In genomic region chr7:6462094-6462493, GRCh38 we compare ENCODE assay signal across 15 cellular contexts. TPM values are rescaled to one million over a fixed set of nuclear protein-coding genes. Genes with fewer than 3 reads are reported as not detected.
DNase-seq lines count a peak whose midpoint lies in the region; ATAC-seq, FAIRE-seq and TF ChIP-seq lines count a peak whose summit lies in the region.
"Had no signal": no experiment of that assay in that cellular context is flagged by ENCODE, and none has a peak within 500 bp of the region (broad histone marks: within the 10 kb centered on the region; RNA-seq: fewer than 3 reads in every experiment).

No MANE protein-coding gene starts in this region.

- intact Hi-C loops in GM12878 (cut with micrococcal nuclease; ENCODE audit: unreplicated experiment) = no loop called here

- H3K9ac ChIP-seq in GM12878 (ENCODE audit: control insufficient read depth, insufficient read depth, low read length) = no peak overlapping the region

- BruUV-seq in GM12878 (replicated peaks; lab: Mats Ljungman, UMichigan) = TSS peak; percentile 56

- ATAC-seq in GM12878 = no peak
- ATAC-seq in HG03460 (IDR thresholded peaks at IDR 0.05; ENCODE audit: unreplicated experiment) = no peak
- ATAC-seq in GM21515 (IDR thresholded peaks at IDR 0.05; ENCODE audit: unreplicated experiment) = no peak

- H3K79me2 ChIP-seq in GM12878 (ENCODE audit: control insufficient read depth, insufficient read depth, low read length) = no peaks in the 10 kb centered on the region

- H3K4me2 ChIP-seq in GM12878 (ENCODE audit: control insufficient read depth, insufficient read depth) = no peak overlapping the region

- no peaks in the 10 kb centered on the region for H3K9me3 ChIP-seq in GM12878 (replicated peaks; ENCODE audit: control insufficient read depth, insufficient read depth, low read length)

- CTCF ChIA-PET in GM12878 (lab: Yijun Ruan, JAX) = interaction anchor here (1.5 kb wide), 1 partner anchor 9 kb away, joined by 4 read pairs; no protein-coding TSS in a partner anchor

- POLR2A ChIA-PET in GM12878 (lab: Charles Lee) = interaction anchor here (0.7 kb wide), 1 partner anchor 12 kb away, joined by 3 read pairs; no protein-coding TSS in a partner anchor

- H4K20me1 ChIP-seq in GM12878 (ENCODE audit: control insufficient read depth, insufficient read depth) = no peaks in the 10 kb centered on the region

- H3K4me3 ChIP-seq in AG10803 (ENCODE audit: low read length) (no peak overlapping the region), GM12878 (no peak overlapping the region)

- TF ChIP-seq RAD21 in GM12878 (IDR thresholded peaks at IDR 0.05; ENCODE audit: insufficient read depth, low read depth, low read length) = no peak

- TF ChIP-seq EP300 in GM12878 (IDR thresholded peaks at IDR 0.05; ENCODE audit: borderline replicate concordance in 1 of 2, control insufficient read depth in 1 of 2, low read depth in 2 of 2, low read length in 2 of 2) = no peak

- no peaks in the 10 kb centered on the region for H3K4me1 ChIP-seq in GM12878 (ENCODE audit: control insufficient read depth, insufficient read depth, low read length)

- FAIRE-seq in GM12878 (lab: Jason Lieb, UNC) (no peak), urothelium cell line (lab: Jason Lieb, UNC) (peak; percentile 81)

- H2AFZ ChIP-seq in GM12878 (ENCODE audit: control insufficient read depth, low read depth, low read length) = no peak overlapping the region

- no peak overlapping the region for H3K27ac ChIP-seq in GM12878 (ENCODE audit: control insufficient read depth, insufficient read depth)

- SMC1A ChIA-PET in GM12878 (lab: Charles Lee; ENCODE audit: uncharacterized antibody, unreplicated experiment) = no interaction called here

- WGBS in GM12878 (ENCODE audit: insufficient coverage, insufficient replicate concordance, low lambda C conversion rate, missing lambda C conversion rate) = 96% methylated on average over 3 of the region's 3 CpGs

- H3K27me3 ChIP-seq in GM12878 (replicated peaks in 1 of 2; ENCODE audit: control insufficient read depth in 2 of 2, insufficient read depth in 2 of 2, low read length in 1 of 2) = no peaks in the 10 kb centered on the region

- in situ Hi-C loops in GM12878 (cut with MboI) = no loop called here

- RAD21 ChIA-PET in GM12878 (lab: Charles Lee; ENCODE audit: unreplicated experiment) = no interaction called here

- H3K36me3 ChIP-seq in GM12878 (ENCODE audit: control insufficient read depth in 2 of 2, insufficient read depth in 2 of 2, low read length in 1 of 2) = peaks cover 9 to 12% of the 10 kb centered on the region in 2 experiments

- TF ChIP-seq POLR2A in GM12878 (IDR thresholded peaks at IDR 0.05; ENCODE audit: low read depth, low read length) = no peak

- peak; percentile 65 for DNase-seq in AG10803 (ENCODE audit: low read depth)
- DNase-seq in GM04504 (ENCODE audit: low read depth) = peak; percentile 13
- no peak for DNase-seq in GM12878 (ENCODE audit: low read depth, low spot score)
- no peak for DNase-seq in urothelium cell line (ENCODE audit: low spot score)
- no peak for DNase-seq in NCI-H1436 treated with DMSO at 0.1 percent for 48 hours (lab: John Stamatoyannopoulos, UW)
- DNase-seq: DMS153, HCEC 1CT, MV-4-11, NCI-H1417, NCI-H187 treated with DMSO at 0.1 percent for 48 hours, NCI-H2227 treated with DMSO at 0.1 percent for 48 hours, NCI-H524, NCI-H82 had no signal

- TF ChIP-seq CTCF in AG10803 (conservative IDR thresholded peaks at IDR 0.05; ENCODE audit: low read length) (no peak), GM12878 (IDR thresholded peaks at IDR 0.05 in 2 of 3, conservative IDR thresholded peaks at IDR 0.05 in 1 of 3; ENCODE audit: control insufficient read depth in 2 of 3, extremely low read depth in 1 of 3, insufficient read depth in 1 of 3, low read depth in 3 of 3, low read length in 3 of 3) (no peak)

TF ChIP-seq in GM12878, 131 proteins besides CTCF, POLR2A, EP300 and RAD21:
- TF ChIP-seq CHD4 (IDR thresholded peaks at IDR 0.05) (no peak), SREBF2 (IDR thresholded peaks at IDR 0.05; ENCODE audit: low read length) (no peak), NFYA (IDR thresholded peaks at IDR 0.05; ENCODE audit: borderline replicate concordance, low read depth, low read length) (no peak), ZZZ3 (IDR thresholded peaks at IDR 0.05; ENCODE audit: control insufficient read depth, insufficient read length, low read depth) (no peak), YY1 (IDR thresholded peaks at IDR 0.05; ENCODE audit: low read depth, low read length) (no peak), ZNF24 (IDR thresholded peaks at IDR 0.05) (no peak), CBX5 (IDR thresholded peaks at IDR 0.05; ENCODE audit: low read depth) (no peak), ATF7 (IDR thresholded peaks at IDR 0.05; ENCODE audit: low read depth) (no peak), TCF7 (IDR thresholded peaks at IDR 0.05; ENCODE audit: borderline replicate concordance) (no peak), ESRRA (IDR thresholded peaks at IDR 0.05; ENCODE audit: low read length) (no peak), MXI1 (IDR thresholded peaks at IDR 0.05; ENCODE audit: low read depth, low read length) (no peak), RAD51 (IDR thresholded peaks at IDR 0.05) (no peak), TBL1XR1 (IDR thresholded peaks at IDR 0.05; ENCODE audit: low read depth, low read length) (no peak), MYB (IDR thresholded peaks at IDR 0.05; ENCODE audit: borderline replicate concordance, low read depth, low read length) (no peak), ATF2 (IDR thresholded peaks at IDR 0.05; ENCODE audit: low read length) (no peak), ZBTB33 (IDR thresholded peaks at IDR 0.05) (no peak), RB1 (IDR thresholded peaks at IDR 0.05; ENCODE audit: borderline replicate concordance) (no peak), SUZ12 (IDR thresholded peaks at IDR 0.05; ENCODE audit: unreplicated experiment) (no peak)

RNA-seq across cellular contexts. Expression of gene DAGLB, which starts 14.3 kb away (rescaled TPM):
- total RNA-seq in GM12878 (2013; cell fraction: nucleolus; rRNA removed) = 35.2 and 40.8 TPM in 2 replicates
- 7.4 and 9.5 TPM in 2 replicates for total RNA-seq in GM12878 (2014; rRNA removed)
- total RNA-seq in GM12878 (2014; rRNA removed; fragmentation: Illumina TruSeq; extraction: Trizol) = 5.7 and 5.9 TPM in 2 replicates
- total RNA-seq in GM12878 (2021) = 12.4 and 13.3 TPM in 2 replicates
- 6.4 TPM for polyA plus RNA-seq in GM12878 (2011; ENCODE audit: low read depth)
- 5.1 and 12.8 TPM in 2 replicates for polyA plus RNA-seq in GM12878 (2011; rRNA removed)
- 11.0 and 14.7 TPM in 2 replicates for polyA plus RNA-seq in GM12878 (2011; cell fraction: cytosol; rRNA removed)
- 20.0 and 24.0 TPM in 2 replicates for polyA plus RNA-seq in GM12878 (2011; cell fraction: nucleus; rRNA removed)
- 5.2 and 6.5 TPM in 2 replicates for polyA plus RNA-seq in GM12878 (2012)
- polyA plus RNA-seq in GM12878 (2014; fragmentation: Illumina TruSeq; extraction: Trizol) = 2.7 and 6.2 TPM in 2 replicates
- polyA plus RNA-seq in GM12878 (2014; fragmentation: Nextera tagmentation; extraction: Ambion mirVana) = 1 to 10 TPM; 1.2 to 2.4 TPM
- polyA plus RNA-seq in GM12878 (2014; rRNA removed) = 10.5 and 10.8 TPM in 2 replicates
- 10 to 100 TPM; 10.6 to 11.0 TPM for polyA plus RNA-seq in GM12878 (2016; fragmentation: Nextera tagmentation; extraction: Ambion mirVana)
- polyA minus RNA-seq in GM12878 (2011; rRNA and poly(A)+ RNA removed) = 17.5 and 30.1 TPM in 2 replicates
- 6.5 and 11.4 TPM in 2 replicates for polyA minus RNA-seq in GM12878 (2011; cell fraction: cytosol; rRNA and poly(A)+ RNA removed)
- polyA minus RNA-seq in GM12878 (2011; cell fraction: nucleus; rRNA and poly(A)+ RNA removed) = 13.7 and 21.4 TPM in 2 replicates

RNA-seq across cellular contexts. Expression of gene KDELR2, which starts 21.9 kb away (rescaled TPM):
- total RNA-seq in GM12878 (2013; cell fraction: nucleolus; rRNA removed) = 31.9 and 40.4 TPM in 2 replicates
- total RNA-seq in GM12878 (2014; rRNA removed) (67.1 and 81.3 TPM in 2 replicates), GM12878 (2014; rRNA removed; fragmentation: Illumina TruSeq; extraction: Trizol) (37.4 and 41.7 TPM in 2 replicates), GM12878 (2021) (64.7 and 70.9 TPM in 2 replicates)
- polyA plus RNA-seq in GM12878 (2011; ENCODE audit: low read depth) = 52.4 TPM
- polyA plus RNA-seq in GM12878 (2011; rRNA removed) (58.8 and 67.5 TPM in 2 replicates), GM12878 (2014; fragmentation: Illumina TruSeq; extraction: Trizol) (40.4 and 54.3 TPM in 2 replicates), GM12878 (2014; fragmentation: Nextera tagmentation; extraction: Ambion mirVana) (10 to 100 TPM; 16.0 to 29.2 TPM), GM12878 (2014; rRNA removed) (43.2 and 45.0 TPM in 2 replicates), GM12878 (2016; fragmentation: Nextera tagmentation; extraction: Ambion mirVana) (100 to 1,000 TPM; 155 to 187 TPM)
- polyA plus RNA-seq in GM12878 (2011; cell fraction: cytosol; rRNA removed) = 33.7 and 39.2 TPM in 2 replicates
- polyA plus RNA-seq in GM12878 (2011; cell fraction: nucleus; rRNA removed) = 22.9 and 24.4 TPM in 2 replicates
- polyA plus RNA-seq in GM12878 (2012) = 56.2 and 70.0 TPM in 2 replicates
- polyA minus RNA-seq in GM12878 (2011; rRNA and poly(A)+ RNA removed) = 32.8 and 33.5 TPM in 2 replicates
- 10.4 and 16.2 TPM in 2 replicates for polyA minus RNA-seq in GM12878 (2011; cell fraction: cytosol; rRNA and poly(A)+ RNA removed)
- polyA minus RNA-seq in GM12878 (2011; cell fraction: nucleus; rRNA and poly(A)+ RNA removed) = 7.0 and 10.2 TPM in 2 replicates

Comparison
In these comparisons a context has a peak if more than half of its experiments do, and no peak if none do; other contexts are left out.
1. DNase-seq: peak in AG10803 (single experiment) and GM04504 (single experiment); none in GM12878 (single experiment), urothelium cell line (single experiment) and NCI-H1436 treated with DMSO at 0.1 percent for 48 hours (single experiment).